ENCODE assay signal across 1 cellular context in the genomic region with DNA sequence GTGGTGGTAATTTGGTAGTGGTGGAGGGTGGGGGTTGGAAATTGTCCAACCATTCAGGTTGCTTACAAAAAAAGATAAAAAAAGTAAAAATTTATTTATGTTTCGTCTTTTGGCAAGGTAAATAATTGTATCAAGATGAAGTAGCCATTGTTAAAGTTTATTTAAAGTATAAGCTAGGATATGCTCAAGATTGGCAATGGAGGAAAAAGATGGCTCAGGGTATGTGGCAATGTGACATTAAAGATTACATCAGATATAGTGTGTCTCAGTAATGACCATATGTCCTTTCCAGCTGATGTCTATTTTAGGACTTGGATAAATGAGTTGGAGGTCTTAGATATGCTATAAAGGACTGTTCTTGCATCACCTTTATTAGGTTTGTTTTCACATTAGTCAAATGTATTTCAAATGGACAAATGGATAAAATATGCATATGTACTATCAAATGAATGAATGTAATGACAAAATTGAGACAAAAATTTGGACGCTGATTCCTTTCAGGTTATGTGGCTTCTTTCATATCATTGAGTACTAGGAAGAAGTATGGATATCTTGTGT.
TF ChIP-seq lines count a peak whose summit lies in the region.

No MANE protein-coding gene starts in this region.

TF ChIP-seq in WTC11, 78 proteins besides CTCF, POLR2A, EP300 and RAD21 (continued from another document):
- no peak for TF ChIP-seq ZNF219 (CRISPR knock-in tag; IDR thresholded peaks at IDR 0.05; ENCODE audit: borderline replicate concordance)
- TF ChIP-seq, protein P1, sequence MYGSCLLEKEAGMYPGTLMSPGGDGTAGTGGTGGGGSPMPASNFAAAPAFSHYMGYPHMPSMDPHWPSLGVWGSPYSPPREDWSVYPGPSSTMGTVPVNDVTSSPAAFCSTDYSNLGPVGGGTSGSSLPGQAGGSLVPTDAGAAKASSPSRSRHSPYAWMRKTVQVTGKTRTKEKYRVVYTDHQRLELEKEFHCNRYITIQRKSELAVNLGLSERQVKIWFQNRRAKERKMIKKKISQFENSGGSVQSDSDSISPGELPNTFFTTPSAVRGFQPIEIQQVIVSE (CRISPR knock-in tag; IDR thresholded peaks at IDR 0.05; ENCODE audit: borderline replicate concordance): no peak
- TF ChIP-seq ZNF281 (CRISPR knock-in tag; IDR thresholded peaks at IDR 0.05): no peak
- TF ChIP-seq ZNF396 (CRISPR knock-in tag; IDR thresholded peaks at IDR 0.05; ENCODE audit: borderline replicate concordance): no peak
- TF ChIP-seq EMX1 (CRISPR knock-in tag; IDR thresholded peaks at IDR 0.05): no peak
- TF ChIP-seq TCF7 (CRISPR knock-in tag; IDR thresholded peaks at IDR 0.05; ENCODE audit: low read depth): no peak
- TF ChIP-seq E2F4 (CRISPR knock-in tag; IDR thresholded peaks at IDR 0.05; ENCODE audit: borderline replicate concordance, low read depth): no peak
- TF ChIP-seq ZNF671 (CRISPR knock-in tag; IDR thresholded peaks at IDR 0.05): no peak
- TF ChIP-seq, protein P2, sequence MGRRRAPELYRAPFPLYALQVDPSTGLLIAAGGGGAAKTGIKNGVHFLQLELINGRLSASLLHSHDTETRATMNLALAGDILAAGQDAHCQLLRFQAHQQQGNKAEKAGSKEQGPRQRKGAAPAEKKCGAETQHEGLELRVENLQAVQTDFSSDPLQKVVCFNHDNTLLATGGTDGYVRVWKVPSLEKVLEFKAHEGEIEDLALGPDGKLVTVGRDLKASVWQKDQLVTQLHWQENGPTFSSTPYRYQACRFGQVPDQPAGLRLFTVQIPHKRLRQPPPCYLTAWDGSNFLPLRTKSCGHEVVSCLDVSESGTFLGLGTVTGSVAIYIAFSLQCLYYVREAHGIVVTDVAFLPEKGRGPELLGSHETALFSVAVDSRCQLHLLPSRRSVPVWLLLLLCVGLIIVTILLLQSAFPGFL (CRISPR knock-in tag; IDR thresholded peaks at IDR 0.05; ENCODE audit: borderline replicate concordance): no peak
- no peak for TF ChIP-seq MXD4 (CRISPR knock-in tag; IDR thresholded peaks at IDR 0.05; ENCODE audit: borderline replicate concordance)
- no peak for TF ChIP-seq ZBTB21 (CRISPR knock-in tag; IDR thresholded peaks at IDR 0.05; ENCODE audit: borderline replicate concordance)
- TF ChIP-seq, protein P3, sequence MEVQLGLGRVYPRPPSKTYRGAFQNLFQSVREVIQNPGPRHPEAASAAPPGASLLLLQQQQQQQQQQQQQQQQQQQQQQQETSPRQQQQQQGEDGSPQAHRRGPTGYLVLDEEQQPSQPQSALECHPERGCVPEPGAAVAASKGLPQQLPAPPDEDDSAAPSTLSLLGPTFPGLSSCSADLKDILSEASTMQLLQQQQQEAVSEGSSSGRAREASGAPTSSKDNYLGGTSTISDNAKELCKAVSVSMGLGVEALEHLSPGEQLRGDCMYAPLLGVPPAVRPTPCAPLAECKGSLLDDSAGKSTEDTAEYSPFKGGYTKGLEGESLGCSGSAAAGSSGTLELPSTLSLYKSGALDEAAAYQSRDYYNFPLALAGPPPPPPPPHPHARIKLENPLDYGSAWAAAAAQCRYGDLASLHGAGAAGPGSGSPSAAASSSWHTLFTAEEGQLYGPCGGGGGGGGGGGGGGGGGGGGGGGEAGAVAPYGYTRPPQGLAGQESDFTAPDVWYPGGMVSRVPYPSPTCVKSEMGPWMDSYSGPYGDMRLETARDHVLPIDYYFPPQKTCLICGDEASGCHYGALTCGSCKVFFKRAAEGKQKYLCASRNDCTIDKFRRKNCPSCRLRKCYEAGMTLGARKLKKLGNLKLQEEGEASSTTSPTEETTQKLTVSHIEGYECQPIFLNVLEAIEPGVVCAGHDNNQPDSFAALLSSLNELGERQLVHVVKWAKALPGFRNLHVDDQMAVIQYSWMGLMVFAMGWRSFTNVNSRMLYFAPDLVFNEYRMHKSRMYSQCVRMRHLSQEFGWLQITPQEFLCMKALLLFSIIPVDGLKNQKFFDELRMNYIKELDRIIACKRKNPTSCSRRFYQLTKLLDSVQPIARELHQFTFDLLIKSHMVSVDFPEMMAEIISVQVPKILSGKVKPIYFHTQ (CRISPR knock-in tag; IDR thresholded peaks at IDR 0.05): no peak
- TF ChIP-seq CBFB (CRISPR knock-in tag; IDR thresholded peaks at IDR 0.05; ENCODE audit: low read depth): no peak
- TF ChIP-seq, protein P4, sequence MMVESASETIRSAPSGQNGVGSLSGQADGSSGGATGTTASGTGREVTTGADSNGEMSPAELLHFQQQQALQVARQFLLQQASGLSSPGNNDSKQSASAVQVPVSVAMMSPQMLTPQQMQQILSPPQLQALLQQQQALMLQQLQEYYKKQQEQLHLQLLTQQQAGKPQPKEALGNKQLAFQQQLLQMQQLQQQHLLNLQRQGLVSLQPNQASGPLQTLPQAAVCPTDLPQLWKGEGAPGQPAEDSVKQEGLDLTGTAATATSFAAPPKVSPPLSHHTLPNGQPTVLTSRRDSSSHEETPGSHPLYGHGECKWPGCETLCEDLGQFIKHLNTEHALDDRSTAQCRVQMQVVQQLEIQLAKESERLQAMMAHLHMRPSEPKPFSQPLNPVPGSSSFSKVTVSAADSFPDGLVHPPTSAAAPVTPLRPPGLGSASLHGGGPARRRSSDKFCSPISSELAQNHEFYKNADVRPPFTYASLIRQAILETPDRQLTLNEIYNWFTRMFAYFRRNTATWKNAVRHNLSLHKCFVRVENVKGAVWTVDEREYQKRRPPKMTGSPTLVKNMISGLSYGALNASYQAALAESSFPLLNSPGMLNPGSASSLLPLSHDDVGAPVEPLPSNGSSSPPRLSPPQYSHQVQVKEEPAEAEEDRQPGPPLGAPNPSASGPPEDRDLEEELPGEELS (CRISPR knock-in tag; IDR thresholded peaks at IDR 0.05): no peak
- TF ChIP-seq PRRX2 (CRISPR knock-in tag; IDR thresholded peaks at IDR 0.05): no peak
- no peak for TF ChIP-seq SOX15 (CRISPR knock-in tag; IDR thresholded peaks at IDR 0.05)
TF ChIP-seq in WTC11: peak in this region for 0.
